2 cellular contexts compared by ENCODE assay signal in genomic region chr15:101280007-101280406, GRCh38.
TF ChIP-seq lines count a peak whose summit lies in the region.

No MANE protein-coding gene starts in this region.

TF ChIP-seq in GM12891, 5 proteins besides CTCF, POLR2A, EP300 and RAD21:
- TF ChIP-seq POLR2AphosphoS5 (IDR thresholded peaks at IDR 0.05; ENCODE audit: low read depth, low read length) (no peak), PAX5 (IDR thresholded peaks at IDR 0.05; ENCODE audit: insufficient read depth, low read length, severe bottlenecking) (no peak), POU2F2 (IDR thresholded peaks at IDR 0.05; ENCODE audit: low read depth, low read length) (no peak), TAF1 (IDR thresholded peaks at IDR 0.05; ENCODE audit: low read depth, low read length) (no peak), SPI1 (IDR thresholded peaks at IDR 0.05; ENCODE audit: low read depth, low read length) (no peak)

TF ChIP-seq in K562, 482 proteins besides CTCF, POLR2A, EP300 and RAD21:
- no peak for TF ChIP-seq HDAC2 (IDR thresholded peaks at IDR 0.05)
- TF ChIP-seq ETS1 (conservative IDR thresholded peaks at IDR 0.05; ENCODE audit: control insufficient read depth, low read depth, low read length) = no peak
- TF ChIP-seq SUPT5H (IDR thresholded peaks at IDR 0.05) = peak; percentile 16; the same call in 1 of the 2 replicates
TF ChIP-seq in K562: peak in this region for 1.
